ENCODE assay signal across 1 cellular context in the genomic region with DNA sequence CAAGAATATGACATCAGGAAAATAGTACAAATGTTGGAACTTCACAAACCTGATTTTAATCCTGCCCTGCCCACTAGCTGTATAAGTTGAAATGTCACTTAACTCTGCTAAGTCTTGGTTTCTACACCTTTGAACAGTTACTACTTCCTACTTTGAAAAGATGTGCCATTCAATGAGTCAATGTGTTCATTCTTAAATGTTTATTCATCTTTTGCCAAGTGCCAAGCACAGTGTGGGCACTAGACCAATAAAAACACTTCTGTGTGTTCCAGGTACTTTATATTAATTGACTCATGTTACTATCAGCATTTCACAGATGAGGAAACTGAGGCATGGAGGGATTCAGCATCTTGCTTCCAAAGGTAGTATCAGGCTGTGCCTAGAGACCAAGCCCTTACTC.
TF ChIP-seq lines count a peak whose summit lies in the region.

No MANE protein-coding gene starts in this region.

TF ChIP-seq in HCT116, 20 proteins besides CTCF, POLR2A, EP300 and RAD21 (continued from another document):
- TF ChIP-seq, protein P1, sequence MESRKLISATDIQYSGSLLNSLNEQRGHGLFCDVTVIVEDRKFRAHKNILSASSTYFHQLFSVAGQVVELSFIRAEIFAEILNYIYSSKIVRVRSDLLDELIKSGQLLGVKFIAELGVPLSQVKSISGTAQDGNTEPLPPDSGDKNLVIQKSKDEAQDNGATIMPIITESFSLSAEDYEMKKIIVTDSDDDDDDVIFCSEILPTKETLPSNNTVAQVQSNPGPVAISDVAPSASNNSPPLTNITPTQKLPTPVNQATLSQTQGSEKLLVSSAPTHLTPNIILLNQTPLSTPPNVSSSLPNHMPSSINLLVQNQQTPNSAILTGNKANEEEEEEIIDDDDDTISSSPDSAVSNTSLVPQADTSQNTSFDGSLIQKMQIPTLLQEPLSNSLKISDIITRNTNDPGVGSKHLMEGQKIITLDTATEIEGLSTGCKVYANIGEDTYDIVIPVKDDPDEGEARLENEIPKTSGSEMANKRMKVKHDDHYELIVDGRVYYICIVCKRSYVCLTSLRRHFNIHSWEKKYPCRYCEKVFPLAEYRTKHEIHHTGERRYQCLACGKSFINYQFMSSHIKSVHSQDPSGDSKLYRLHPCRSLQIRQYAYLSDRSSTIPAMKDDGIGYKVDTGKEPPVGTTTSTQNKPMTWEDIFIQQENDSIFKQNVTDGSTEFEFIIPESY (IDR thresholded peaks at IDR 0.05; ENCODE audit: extremely low read depth, insufficient replicate concordance, low read length): no peak
